In the genomic region with DNA sequence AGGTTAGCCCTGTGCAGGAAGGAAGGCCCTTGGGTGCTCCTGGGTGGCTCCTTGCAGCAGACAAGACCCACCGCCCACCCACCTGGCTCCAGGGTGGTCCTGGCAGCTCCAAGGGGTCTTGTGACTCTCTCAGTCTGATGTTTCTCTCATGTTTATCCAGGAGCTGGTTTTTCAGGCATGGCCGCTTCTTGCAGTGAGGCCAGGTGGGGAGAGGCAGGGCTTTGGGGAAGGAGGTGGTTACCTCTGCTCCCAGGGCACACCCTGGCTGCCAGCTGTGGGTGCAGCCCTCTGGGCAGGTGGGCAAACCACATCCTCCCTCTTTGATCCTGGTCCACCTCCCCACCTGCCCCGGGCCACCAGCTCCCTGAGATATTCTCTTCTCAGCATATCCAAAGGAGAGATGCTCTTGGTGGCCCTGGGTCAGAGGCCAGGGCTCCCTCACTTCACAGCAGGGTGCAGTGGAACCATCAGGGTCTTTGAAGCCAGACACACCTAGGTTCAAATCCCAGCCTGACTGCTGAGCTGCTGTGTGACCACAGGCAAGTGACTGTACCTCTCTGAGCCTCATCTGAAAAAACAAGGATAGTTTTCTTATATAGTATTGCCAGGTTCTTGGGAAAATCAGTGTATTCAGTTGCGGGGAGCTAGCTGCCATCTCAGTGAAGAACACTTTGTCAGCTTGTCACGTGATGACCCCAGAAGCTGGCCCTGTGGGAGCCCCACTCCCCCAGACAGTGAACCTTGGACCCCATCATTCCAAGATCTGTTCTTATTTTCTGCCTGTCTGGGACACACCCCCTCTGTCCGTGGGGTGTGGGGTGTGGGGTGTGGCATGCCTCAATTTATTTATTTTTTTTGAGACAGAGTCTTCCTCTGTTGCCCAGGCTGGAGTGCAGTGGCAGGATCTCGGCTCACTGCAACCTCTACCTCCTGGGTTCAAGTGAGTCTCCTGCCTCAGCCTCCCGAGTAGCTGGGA, we compare ENCODE assay signal across 12 cellular contexts. TPM values are rescaled to one million over a fixed set of nuclear protein-coding genes. Genes with fewer than 3 reads are reported as not detected.
DNase-seq lines count a peak whose midpoint lies in the region; ATAC-seq and TF ChIP-seq lines count a peak whose summit lies in the region.
"Had no signal": no experiment of that assay in that cellular context is flagged by ENCODE, and none has a peak within 500 bp of the region (broad histone marks: within the 10 kb centered on the region; RNA-seq: fewer than 3 reads in every experiment).

No MANE protein-coding gene starts in this region.

- H3K27ac ChIP-seq in esophagus muscularis mucosa (replicated peaks in 1 of 4) (peak overlapping the region; percentile 75 to 82 (median 78)), skeletal muscle tissue (ENCODE audit: low read depth, low read length) (peak overlapping the region; percentile 89)
- H3K27ac ChIP-seq: ascending aorta, tibial artery had no signal

- H3K36me3 ChIP-seq in esophagus muscularis mucosa: no peaks in the 10 kb centered on the region
- H3K36me3 ChIP-seq in skeletal muscle tissue (ENCODE audit: control insufficient read depth in 3 of 3, insufficient read depth in 3 of 3, low read length in 3 of 3): no peaks in the 10 kb centered on the region
- H3K36me3 ChIP-seq: ascending aorta, tibial artery had no signal

- peak overlapping the region; percentile 10 to 87 (median 23) for H3K9ac ChIP-seq in skeletal muscle tissue (ENCODE audit: low read depth in 1 of 3, low read length in 3 of 3)

- H3K27me3 ChIP-seq in esophagus muscularis mucosa: no peaks in the 10 kb centered on the region
- no peaks in the 10 kb centered on the region for H3K27me3 ChIP-seq in skeletal muscle tissue (ENCODE audit: control insufficient read depth in 3 of 3, insufficient read depth in 3 of 3, low read length in 3 of 3)
- H3K27me3 ChIP-seq: ascending aorta, tibial artery had no signal

- peak; percentile 10 for DNase-seq in NCI-H2029 (lab: John Stamatoyannopoulos, UW)
- no peak for DNase-seq in NCI-H2029 treated with DMSO at 0.1 percent for 48 hours (lab: John Stamatoyannopoulos, UW)
- DNase-seq in NCI-H510A treated with DMSO at 0.1 percent for 48 hours (lab: John Stamatoyannopoulos, UW): peak; percentile 63
- no peak for DNase-seq in esophagus muscularis mucosa (ENCODE audit: extremely low spot score)
- DNase-seq in NCI-H1048 (lab: John Stamatoyannopoulos, UW): no peak
- DNase-seq in SIG-M5 (lab: John Stamatoyannopoulos, UW): no peak
- DNase-seq: effector CD4-positive, alpha-beta T cell; IMR-90; tibial artery had no signal

- H3K4me3 ChIP-seq in esophagus muscularis mucosa (no peak overlapping the region), skeletal muscle tissue (ENCODE audit: low read length in 3 of 3) (no peak overlapping the region)
- H3K4me3 ChIP-seq: ascending aorta, tibial artery had no signal

- TF ChIP-seq EP300 in esophagus muscularis mucosa (IDR thresholded peaks at IDR 0.05): no peak

- TF ChIP-seq CTCF in esophagus muscularis mucosa (IDR thresholded peaks at IDR 0.05): no peak

- no peak for TF ChIP-seq POLR2A in esophagus muscularis mucosa (IDR thresholded peaks at IDR 0.05; ENCODE audit: low read depth)

- intact Hi-C loops in esophagus muscularis mucosa (cut with DNase I): no loop called here

- H3K4me1 ChIP-seq in esophagus muscularis mucosa: peaks cover 24 to 32% (median 28%) of the 10 kb centered on the region in 4 donors
- peaks cover 45 to 70% (median 64%) of the 10 kb centered on the region in 3 donors for H3K4me1 ChIP-seq in skeletal muscle tissue (ENCODE audit: control insufficient read depth in 3 of 3, insufficient read depth in 3 of 3, low read length in 3 of 3)
- H3K4me1 ChIP-seq: ascending aorta, tibial artery had no signal

- ATAC-seq in GM18868 (IDR thresholded peaks at IDR 0.05; ENCODE audit: unreplicated experiment): no peak

- WGBS in esophagus muscularis mucosa: 77% methylated on average over 6 of the region's 8 CpGs

- H3K9me3 ChIP-seq in esophagus muscularis mucosa (no peaks in the 10 kb centered on the region), skeletal muscle tissue (ENCODE audit: control insufficient read depth in 3 of 3, low read length in 3 of 3) (no peaks in the 10 kb centered on the region)
- H3K9me3 ChIP-seq: ascending aorta, tibial artery had no signal

RNA-seq across cellular contexts. Expression of a gene that starts 11.5 kb away (rescaled TPM):
- total RNA-seq in esophagus muscularis mucosa (10 to 100 TPM; 20.8 to 24.0 (median 22.0) TPM), skeletal muscle tissue (16.2 TPM)

Comparison
In these comparisons a context has a peak if more than half of its experiments do, and no peak if none do; other contexts are left out.
1. DNase-seq: peak in NCI-H2029 (single experiment) and NCI-H510A treated with DMSO at 0.1 percent for 48 hours (single experiment); none in NCI-H2029 treated with DMSO at 0.1 percent for 48 hours (single experiment), esophagus muscularis mucosa (single experiment), NCI-H1048 (single experiment) and SIG-M5 (single experiment).